10 cellular contexts compared by ENCODE assay signal in the genomic region with DNA sequence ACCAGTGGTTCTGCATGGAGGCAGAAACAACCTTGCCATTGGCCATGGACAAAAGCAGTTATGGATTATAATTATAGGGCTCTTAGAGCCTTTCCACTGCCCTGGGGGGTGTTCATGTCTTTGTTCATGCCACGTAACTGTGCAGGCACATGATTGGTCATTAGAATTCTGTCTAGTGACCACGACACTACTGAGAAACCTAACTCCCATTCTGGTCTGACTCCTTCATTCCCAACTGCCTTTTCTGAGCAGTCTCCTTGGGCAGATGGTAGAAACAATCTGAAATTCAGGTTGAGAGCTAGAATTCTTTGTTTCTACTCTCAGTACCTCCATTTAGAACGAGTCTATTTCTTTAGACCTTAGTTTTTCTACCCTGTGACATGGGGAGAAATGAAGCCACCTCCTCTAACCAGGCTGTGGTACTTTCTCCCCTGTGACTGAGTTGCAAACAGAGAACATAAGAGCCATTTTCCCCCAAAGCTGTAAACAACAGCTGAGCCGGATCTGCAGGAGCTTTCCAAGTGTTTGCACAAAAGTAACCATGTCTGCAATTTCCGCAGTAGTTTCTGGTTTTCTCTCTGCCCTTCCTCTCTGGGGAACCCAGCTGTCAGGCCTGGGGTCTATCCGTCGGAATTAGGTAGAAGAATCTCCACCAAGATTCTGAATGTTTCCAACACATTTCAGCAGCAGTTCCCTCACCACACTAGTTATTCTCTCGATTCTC. TPM values are rescaled to one million over a fixed set of nuclear protein-coding genes. Genes with fewer than 3 reads are reported as not detected.
DNase-seq lines count a peak whose midpoint lies in the region; ATAC-seq and TF ChIP-seq lines count a peak whose summit lies in the region.
"Had no signal": no experiment of that assay in that cellular context is flagged by ENCODE, and none has a peak within 500 bp of the region (broad histone marks: within the 10 kb centered on the region; RNA-seq: fewer than 3 reads in every experiment).

No MANE protein-coding gene starts in this region.

- DNase-seq in DMS 273 (lab: John Stamatoyannopoulos, UW; ENCODE audit: unreplicated experiment) (peak; percentile 73), Peyer's patch (no peak), cardiac muscle cell (ENCODE audit: low read depth in 1 of 2, low spot score in 1 of 2) (peak in 1 of 2 donors; percentile 65), sciatic nerve (ENCODE audit: low spot score) (no peak), GM19240 (ENCODE audit: insufficient read length, low spot score) (no peak), NCI-H1048 (lab: John Stamatoyannopoulos, UW) (no peak), hepatic stellate cell (ENCODE audit: low spot score) (no peak)
- DNase-seq: NCI-H1105 had no signal

- peak overlapping the region in 3 of 4 donors; percentile 22 to 74 (median 50) for H3K27ac ChIP-seq in Peyer's patch
- peak overlapping the region; percentile 86 for H3K27ac ChIP-seq in cardiac muscle cell

- no peak for TF ChIP-seq POLR2A in Peyer's patch (IDR thresholded peaks at IDR 0.05)

- H3K4me3 ChIP-seq in Peyer's patch (no peak overlapping the region), cardiac muscle cell (no peak overlapping the region)

- intact Hi-C loops in sciatic nerve (cut with DNase I): loop anchor here (5.0 kb wide), 2 partner anchors 79 to 229 kb away; no protein-coding TSS in a partner anchor

- H3K27me3 ChIP-seq in Peyer's patch: no peaks in the 10 kb centered on the region
- no peaks in the 10 kb centered on the region for H3K27me3 ChIP-seq in cardiac muscle cell

- no peak for TF ChIP-seq CTCF in Peyer's patch (IDR thresholded peaks at IDR 0.05)
- TF ChIP-seq CTCF in cardiac muscle cell (IDR thresholded peaks at IDR 0.05; ENCODE audit: low read depth, low read length): no peak

- H3K9me3 ChIP-seq in Peyer's patch (no peaks in the 10 kb centered on the region), cardiac muscle cell (ENCODE audit: low read depth) (no peaks in the 10 kb centered on the region)

- H3K4me1 ChIP-seq in Peyer's patch (peaks cover 0 to 23% (median 0%) of the 10 kb centered on the region in 4 donors), cardiac muscle cell (ENCODE audit: low read depth) (no peaks in the 10 kb centered on the region)

- H3K36me3 ChIP-seq in Peyer's patch (peaks cover 0 to 57% (median 0%) of the 10 kb centered on the region in 3 donors), cardiac muscle cell (peaks cover 94% of the 10 kb centered on the region)

- ATAC-seq in sciatic nerve: peak; percentile 53
- ATAC-seq in HG03097 (IDR thresholded peaks at IDR 0.05; ENCODE audit: low FRiP score, unreplicated experiment): no peak
- ATAC-seq: activated naive CD4-positive, alpha-beta T cell treated with anti-CD3 and anti-CD28 coated beads, Interleukin-2, amount 50 U/mL, for 72 hours had no signal

RNA-seq across cellular contexts. Expression of gene IPO9, which starts 37.7 kb away (rescaled TPM):
- total RNA-seq in Peyer's patch: 10 to 100 TPM in 3 of 4 donors, 1 to 10 TPM in 1; 9.6 to 23.1 (median 13.4) TPM
- 34.7 and 36.9 TPM in 2 replicates for total RNA-seq in cardiac muscle cell
- polyA plus RNA-seq in cardiac muscle cell: 61.7 and 82.1 TPM in 2 replicates
- 33.0 TPM for total RNA-seq in sciatic nerve
